10 cellular contexts compared by ENCODE assay signal in genomic region chr11:61302550-61302949, GRCh38.
"Had no signal": no experiment of that assay in that cellular context is flagged by ENCODE, and none has a peak within 500 bp of the region (broad histone marks: within the 10 kb centered on the region; RNA-seq: fewer than 3 reads in every experiment).

No MANE protein-coding gene starts in this region.

- H3K9me3 ChIP-seq: HAP-1 had no signal

- DNase-seq: GM23248, GOT3, H7, HFFc6, IMR-90, KG1 had no signal

- H2AFZ ChIP-seq: GM23248 had no signal

- FAIRE-seq: K562 had no signal

- H3K27ac ChIP-seq: GM23248, HL-60 had no signal

- H3K9me3 Mint-ChIP-seq: HFFc6 had no signal

- H3K27ac Mint-ChIP-seq: HFFc6 had no signal

- H3K4me3 Mint-ChIP-seq: HFFc6 had no signal

- H3K9ac ChIP-seq: GM23248 had no signal

- ATAC-seq: HCT116, K562 had no signal

- H3K4me3 ChIP-seq: GM23248, HAP-1, K562 had no signal
